ENCODE assay signal across 20 cellular contexts in genomic region chr13:43293008-43293407, GRCh38.
DNase-seq lines count a peak whose midpoint lies in the region; ATAC-seq, FAIRE-seq and TF ChIP-seq lines count a peak whose summit lies in the region.
"Had no signal": no experiment of that assay in that cellular context is flagged by ENCODE, and none has a peak within 500 bp of the region (broad histone marks: within the 10 kb centered on the region; RNA-seq: fewer than 3 reads in every experiment).

No MANE protein-coding gene starts in this region.

- no peaks in the 10 kb centered on the region for H3K4me1 ChIP-seq in H1 (replicated peaks in 1 of 4; ENCODE audit: control insufficient read depth in 3 of 4, insufficient read depth in 4 of 4, low read length in 3 of 4)
- H3K4me1 ChIP-seq in SK-N-SH (ENCODE audit: control insufficient read depth in 1 of 2, insufficient read depth in 2 of 2, low read depth in 1 of 2, low read length in 1 of 2) = peaks cover 0 to 4% of the 10 kb centered on the region in 2 experiments; a peak in 1 of 4 replicates
- H3K4me1 ChIP-seq: HAP-1 had no signal

- peak overlapping the region; percentile 32 for H3K4ac ChIP-seq in H1 (replicated peaks; ENCODE audit: insufficient read length, low read depth, low read length)

- H3K27ac ChIP-seq in H1 (ENCODE audit: low read depth, low read length) (no peak overlapping the region), SK-N-SH (ENCODE audit: low read depth in 2 of 2, low read length in 1 of 2) (no peak overlapping the region)
- H3K27ac ChIP-seq: 22Rv1 had no signal

- WGBS in H1 (ENCODE audit: extremely low coverage in 1 of 2, insufficient coverage in 1 of 2, insufficient read length in 1 of 2, insufficient replicate concordance in 2 of 2, low coverage in 1 of 2, low lambda C conversion rate in 2 of 2, missing lambda C conversion rate in 1 of 2), 2 experiments = 97% methylated on average over 2 of the region's 2 CpGs; no CpG with 5 or more reads in 1 of the 2 experiments
- 96% methylated on average over 2 of the region's 2 CpGs for WGBS in lower leg skin, 2 donors
- WGBS in SK-N-SH (ENCODE audit: low lambda C conversion rate) = 93% methylated on average over 2 of the region's 2 CpGs

- no peak overlapping the region for H2BK20ac ChIP-seq in H1 (ENCODE audit: low read length)

- H3K14ac ChIP-seq in H1 (ENCODE audit: insufficient read length) = peak overlapping the region; percentile 83

- H2BK12ac ChIP-seq in H1 (ENCODE audit: low read depth, low read length) = peak overlapping the region; percentile 43; the same call in 1 of the 2 replicates

- H4K8ac ChIP-seq in H1 (ENCODE audit: extremely low read depth, insufficient read depth, low read length) = no peak overlapping the region

- H3K23me2 ChIP-seq in H1 (ENCODE audit: low read depth, low read length) = peaks cover 9% of the 10 kb centered on the region; the same call in 1 of the 2 replicates

- H3K4me2 ChIP-seq in H1 (ENCODE audit: insufficient read depth in 1 of 2, low read depth in 2 of 2, low read length in 2 of 2) (no peak overlapping the region), SK-N-SH (no peak overlapping the region)

- H3K18ac ChIP-seq in H1 (ENCODE audit: extremely low read depth, low read length) = no peak overlapping the region

- H3F3A ChIP-seq in SK-N-SH (replicated peaks; ENCODE audit: insufficient read depth) = no peaks in the 10 kb centered on the region

- no peaks in the 10 kb centered on the region for H3K9me2 ChIP-seq in SK-N-SH

- FAIRE-seq in H1 (lab: Jason Lieb, UNC) = no peak

- H3K4me1 Mint-ChIP-seq in stimulated activated naive CD8-positive, alpha-beta T cell treated with anti-CD3 and anti-CD28 coated beads, Interleukin-15, amount 100 ng/mL, for 72 hours = no peaks in the 10 kb centered on the region
- H3K4me1 Mint-ChIP-seq: B cell had no signal

- H4K91ac ChIP-seq in H1 (replicated peaks; ENCODE audit: insufficient read length, low read length) = peak overlapping the region; percentile 22

- TF ChIP-seq EP300 in H1 (IDR thresholded peaks at IDR 0.05; ENCODE audit: borderline replicate concordance in 1 of 2, low read depth in 2 of 2, low read length in 2 of 2) (no peak), SK-N-SH (IDR thresholded peaks at IDR 0.05; ENCODE audit: borderline replicate concordance in 1 of 2, low read depth in 1 of 2, low read length in 1 of 2) (no peak)

- CTCF ChIA-PET in H1 (lab: Charles Lee; ENCODE audit: partially characterized antibody) = no interaction called here
- CTCF ChIA-PET in SK-N-SH (lab: Yijun Ruan, JAX) = interaction anchor here (1.0 to 1.1 kb wide), 2 partner anchors 15 to 208 kb away, joined by 3 read pairs; no protein-coding TSS in a partner anchor

- H3K27ac Mint-ChIP-seq in stimulated activated naive CD8-positive, alpha-beta T cell treated with anti-CD3 and anti-CD28 coated beads, Interleukin-15, amount 100 ng/mL, for 72 hours = no peak overlapping the region
- H3K27ac Mint-ChIP-seq: B cell had no signal

- H3K23ac ChIP-seq in H1 (ENCODE audit: insufficient read length) = no peak overlapping the region

- H3K4me3 ChIP-seq in H1 (ENCODE audit: extremely low read depth in 1 of 4, insufficient read depth in 2 of 4, low read depth in 3 of 4, low read length in 4 of 4) (no peak overlapping the region), lower leg skin (ENCODE audit: low read depth, poor library complexity, severe bottlenecking) (no peak overlapping the region), SK-N-SH (ENCODE audit: low read depth in 2 of 2, low read length in 1 of 2) (no peak overlapping the region)
- H3K4me3 ChIP-seq: HAP-1 had no signal

- H3K79me1 ChIP-seq in H1 (ENCODE audit: low read depth, low read length) = no peaks in the 10 kb centered on the region

- no peaks in the 10 kb centered on the region for H4K20me1 ChIP-seq in H1 (replicated peaks in 1 of 2; ENCODE audit: control insufficient read depth in 1 of 2, insufficient read depth in 2 of 2, low read length in 2 of 2)
- no peaks in the 10 kb centered on the region for H4K20me1 ChIP-seq in SK-N-SH (ENCODE audit: insufficient read depth)

- H3K9me3 ChIP-seq in H1 (ENCODE audit: insufficient read depth in 2 of 2, low read depth in 1 of 2, low read length in 1 of 2) = no peaks in the 10 kb centered on the region
- H3K9me3 ChIP-seq in SK-N-SH = no peaks in the 10 kb centered on the region
- H3K9me3 ChIP-seq: HAP-1 had no signal

- 0 out of 2 replicates have a peak overlapping the region, but pooled peaks have one; percentile 18 for H2AK5ac ChIP-seq in H1 (ENCODE audit: low read depth, low read length)

- H2BK15ac ChIP-seq in H1 (ENCODE audit: low read length) = no peak overlapping the region

- no peak overlapping the region for H3K4me3 Mint-ChIP-seq in stimulated activated naive CD8-positive, alpha-beta T cell treated with anti-CD3 and anti-CD28 coated beads, Interleukin-15, amount 100 ng/mL, for 72 hours
- H3K4me3 Mint-ChIP-seq: B cell had no signal

- H2AFZ ChIP-seq in H1 (ENCODE audit: low read length) = no peak overlapping the region
- no peak overlapping the region for H2AFZ ChIP-seq in SK-N-SH (ENCODE audit: low read depth)

- H3K79me2 ChIP-seq in H1 (ENCODE audit: control insufficient read depth in 1 of 2, insufficient read depth in 2 of 2, low read length in 2 of 2) (no peaks in the 10 kb centered on the region), SK-N-SH (ENCODE audit: insufficient read depth) (no peaks in the 10 kb centered on the region)

- TF ChIP-seq CTCF in H1 (IDR thresholded peaks at IDR 0.05; ENCODE audit: control extremely low read depth in 1 of 3, insufficient read depth in 1 of 3, low read depth in 1 of 3, low read length in 3 of 3) (no peak), lower leg skin (IDR thresholded peaks at IDR 0.05) (no peak), SK-N-SH (IDR thresholded peaks at IDR 0.05) (no peak)

- H4K5ac ChIP-seq in H1 (ENCODE audit: insufficient read length, low read depth, low read length) = no peak overlapping the region

- no peak overlapping the region for H3K9ac ChIP-seq in H1 (replicated peaks in 1 of 4; ENCODE audit: extremely low read depth in 1 of 4, low read depth in 3 of 4, low read length in 3 of 4)
- H3K9ac ChIP-seq in SK-N-SH = no peak overlapping the region

- POLR2A ChIA-PET in H1 (lab: Charles Lee; ENCODE audit: partially characterized antibody) (no interaction called here), SK-N-SH (lab: Yijun Ruan, JAX) (no interaction called here)

- H3K56ac ChIP-seq in H1 (replicated peaks; ENCODE audit: insufficient read length, low read depth, low read length) = no peak overlapping the region

- no peak for DNase-seq in activated CD4-positive, CD25-positive, alpha-beta regulatory T cell (lab: John Stamatoyannopoulos, UW)
- peak; percentile 1 to 12 for DNase-seq in stimulated activated naive CD8-positive, alpha-beta T cell treated with anti-CD3 and anti-CD28 coated beads, Interleukin-15, amount 100 ng/mL, for 72 hours
- DNase-seq in stimulated activated naive CD8-positive, alpha-beta T cell treated with anti-CD3 and anti-CD28 coated beads, Interleukin-15, Interleukin-2, amounts not matched to agents 100 U/mL and 50 U/mL, for 24 hours = no peak
- no peak for DNase-seq in H1 (ENCODE audit: low read depth in 1 of 2, low spot score in 2 of 2)
- no peak for DNase-seq in lower leg skin (ENCODE audit: low spot score in 2 of 2)
- DNase-seq in SK-N-SH = no peak
- DNase-seq: DMS 273 treated with DMSO at 0.1 percent for 48 hours; DND-41; GF-D8; NCI-H1105; NCI-H2081; NCI-H2171 treated with DMSO at 0.1 percent for 48 hours; NCI-H748 treated with DMSO at 0.1 percent for 48 hours; NK-92 treated with Interleukin-12 subunit alpha and Interleukin-12 subunit beta, amount 100 ng/mL, for 24 hours; Right ventricle myocardium superior had no signal

- H3K27me3 Mint-ChIP-seq in stimulated activated naive CD8-positive, alpha-beta T cell treated with anti-CD3 and anti-CD28 coated beads, Interleukin-15, amount 100 ng/mL, for 72 hours = peaks cover 5% of the 10 kb centered on the region

- H2BK5ac ChIP-seq in H1 (ENCODE audit: low read depth, low read length) = 0 out of 2 replicates have a peak overlapping the region, but pooled peaks have one; percentile 21

- TF ChIP-seq POLR2A in H1 (IDR thresholded peaks at IDR 0.05; ENCODE audit: control extremely low read depth in 1 of 2, low read depth in 2 of 2, low read length in 2 of 2) (no peak), lower leg skin (IDR thresholded peaks at IDR 0.05) (no peak)

- intact Hi-C loops in lower leg skin (cut with DNase I; ENCODE audit: low total_unique reads) = no loop called here

- no peak overlapping the region for H2BK120ac ChIP-seq in H1 (replicated peaks; ENCODE audit: low read depth, low read length)

- TF ChIP-seq RAD21 in H1 (IDR thresholded peaks at IDR 0.05 in 1 of 2, conservative IDR thresholded peaks at IDR 0.05 in 1 of 2; ENCODE audit: low read depth in 2 of 2, low read length in 2 of 2) (no peak), SK-N-SH (IDR thresholded peaks at IDR 0.05; ENCODE audit: low read length) (no peak)

- H3K36me3 ChIP-seq in H1 (ENCODE audit: control insufficient read depth in 2 of 4, insufficient read depth in 4 of 4, low read length in 3 of 4) (no peaks in the 10 kb centered on the region), SK-N-SH (replicated peaks in 1 of 2; ENCODE audit: control insufficient read depth in 1 of 2, insufficient read depth in 2 of 2, low read length in 1 of 2) (no peaks in the 10 kb centered on the region)
- H3K36me3 ChIP-seq: HAP-1 had no signal

- no peaks in the 10 kb centered on the region for H3K9me3 Mint-ChIP-seq in stimulated activated naive CD8-positive, alpha-beta T cell treated with anti-CD3 and anti-CD28 coated beads, Interleukin-15, amount 100 ng/mL, for 72 hours

- H3K27me3 ChIP-seq in H1 (replicated peaks in 1 of 4; ENCODE audit: control insufficient read depth in 3 of 4, extremely low read depth in 1 of 4, insufficient read depth in 3 of 4, low read length in 3 of 4) = no peaks in the 10 kb centered on the region
- no peaks in the 10 kb centered on the region for H3K27me3 ChIP-seq in SK-N-SH (ENCODE audit: insufficient read depth)

- ATAC-seq in activated CD4-positive, CD25-positive, alpha-beta regulatory T cell treated with anti-CD3 and anti-CD28 coated beads, Interleukin-2, amount 50 U/mL, for 24 hours = peak; percentile 13 to 28
- peak; percentile 49 for ATAC-seq in stimulated activated naive CD8-positive, alpha-beta T cell treated with anti-CD3 and anti-CD28 coated beads, Interleukin-15, amount 100 ng/mL, for 72 hours
- no peak for ATAC-seq in stimulated activated naive CD8-positive, alpha-beta T cell treated with anti-CD3 and anti-CD28 coated beads, Interleukin-15, Interleukin-2, amounts not matched to agents 100 U/mL and 50 U/mL, for 24 hours
- no peak for ATAC-seq in HG03175 (IDR thresholded peaks at IDR 0.05; ENCODE audit: unreplicated experiment)

TF ChIP-seq in H1, 55 proteins besides CTCF, POLR2A, EP300 and RAD21 (continues in another document):
- TF ChIP-seq ASH2L (IDR thresholded peaks at IDR 0.05; ENCODE audit: low read length) = no peak
- TF ChIP-seq YY1 (IDR thresholded peaks at IDR 0.05; ENCODE audit: low read depth, low read length) = no peak
- no peak for TF ChIP-seq BRCA1 (IDR thresholded peaks at IDR 0.05; ENCODE audit: low read depth, low read length)

Comparison
In these comparisons a context has a peak if more than half of its experiments do, and no peak if none do; other contexts are left out.
1. ATAC-seq: peak in activated CD4-positive, CD25-positive, alpha-beta regulatory T cell treated with anti-CD3 and anti-CD28 coated beads, Interleukin-2, amount 50 U/mL, for 24 hours (2 of 2) and stimulated activated naive CD8-positive, alpha-beta T cell treated with anti-CD3 and anti-CD28 coated beads, Interleukin-15, amount 100 ng/mL, for 72 hours (single experiment); none in stimulated activated naive CD8-positive, alpha-beta T cell treated with anti-CD3 and anti-CD28 coated beads, Interleukin-15, Interleukin-2, amounts not matched to agents 100 U/mL and 50 U/mL, for 24 hours (single experiment) and HG03175 (single experiment).
2. DNase-seq: peak in stimulated activated naive CD8-positive, alpha-beta T cell treated with anti-CD3 and anti-CD28 coated beads, Interleukin-15, amount 100 ng/mL, for 72 hours (2 of 2); none in activated CD4-positive, CD25-positive, alpha-beta regulatory T cell (0 of 4), stimulated activated naive CD8-positive, alpha-beta T cell treated with anti-CD3 and anti-CD28 coated beads, Interleukin-15, Interleukin-2, amounts not matched to agents 100 U/mL and 50 U/mL, for 24 hours (single experiment), H1 (0 of 2), lower leg skin (0 of 2) and SK-N-SH (single experiment).